ENCODE assay signal across 10 cellular contexts in the genomic region with DNA sequence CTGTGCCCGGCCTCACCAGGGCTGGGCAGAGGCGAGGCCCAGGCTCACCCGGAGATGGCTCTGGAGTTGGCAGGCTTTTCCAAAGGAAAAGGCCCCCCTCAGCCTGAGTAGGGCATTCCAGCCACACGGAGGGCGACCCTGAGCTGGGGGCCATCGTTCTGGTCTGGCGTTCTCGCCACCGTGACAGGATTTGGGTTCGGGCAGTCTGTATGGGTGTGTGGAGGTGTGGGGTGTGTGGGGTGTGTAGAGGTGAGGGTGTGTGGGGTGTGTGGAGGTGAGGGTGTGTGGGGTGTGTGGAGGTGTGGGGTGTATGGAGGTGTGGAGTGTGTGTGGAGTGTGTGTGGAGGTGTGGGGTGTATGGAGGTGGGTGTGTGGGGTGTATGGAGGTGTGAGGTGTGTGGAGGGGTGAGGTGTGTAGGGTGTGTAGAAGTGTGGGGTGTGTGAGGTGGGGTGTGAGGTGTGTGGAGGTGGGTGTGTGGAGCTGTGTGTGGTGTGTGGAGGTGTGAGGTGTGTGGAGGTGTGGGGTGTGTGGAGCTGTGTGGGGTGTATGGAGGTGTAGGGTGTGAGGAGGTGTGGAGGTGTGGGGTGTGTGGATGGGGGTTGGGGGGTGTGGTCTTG. TPM values are rescaled to one million over a fixed set of nuclear protein-coding genes. Genes with fewer than 3 reads are reported as not detected.
"Had no signal": no experiment of that assay in that cellular context is flagged by ENCODE, and none has a peak within 500 bp of the region (broad histone marks: within the 10 kb centered on the region; RNA-seq: fewer than 3 reads in every experiment).

No MANE protein-coding gene starts in this region.

RNA-seq across cellular contexts. Expression of gene UPK3B, which starts 11.7 kb away (rescaled TPM):
- total RNA-seq: epithelial cell of proximal tubule, frontal cortex had no signal
- polyA plus RNA-seq: endothelial cell of umbilical vein, fibroblast of lung, immature natural killer cell had no signal

RNA-seq across cellular contexts. Expression of gene SPDYE16, which starts 44.4 kb away (rescaled TPM):
- total RNA-seq: dermis blood vessel endothelial cell, epithelial cell of proximal tubule, fibroblast of villous mesenchyme, foreskin keratinocyte, mucosa of gallbladder had no signal
- polyA plus RNA-seq: fibroblast of lung, foreskin keratinocyte, mammary epithelial cell had no signal
